ENCODE assay signal across 26 cellular contexts in genomic region chr12:83106873-83107272, GRCh38.
DNase-seq lines count a peak whose midpoint lies in the region; ATAC-seq and FAIRE-seq lines count a peak whose summit lies in the region.
"Had no signal": no experiment of that assay in that cellular context is flagged by ENCODE, and none has a peak within 500 bp of the region (broad histone marks: within the 10 kb centered on the region; RNA-seq: fewer than 3 reads in every experiment).

No MANE protein-coding gene starts in this region.

- H3K4me3 ChIP-seq in small intestine (ENCODE audit: low read depth in 1 of 2, low read length in 2 of 2) = no peak overlapping the region
- H3K4me3 ChIP-seq: A549; BLaER1 treated with 17β-estradiol and CSF1 and Interleukin-3, amounts not matched to agents 10 nM and 100 nM; HAP-1; SJSA1 had no signal

- FAIRE-seq in small intestine (lab: Jason Lieb, UNC) = no peak
- FAIRE-seq: A549, GM12891 had no signal

- no peaks in the 10 kb centered on the region for H3K27me3 ChIP-seq in small intestine (ENCODE audit: control insufficient read depth in 2 of 2, insufficient read depth in 2 of 2, low read length in 2 of 2)
- H3K27me3 ChIP-seq: BLaER1 treated with 17β-estradiol and CSF1 and Interleukin-3, amounts not matched to agents 10 nM and 100 nM; SJSA1 had no signal

- no peaks in the 10 kb centered on the region for H3K9me3 ChIP-seq in small intestine (ENCODE audit: control insufficient read depth, low read depth)
- H3K9me3 ChIP-seq: A549; BLaER1 treated with 17β-estradiol and CSF1 and Interleukin-3, amounts not matched to agents 10 nM and 100 nM; HAP-1; SJSA1 had no signal

- WGBS in small intestine, 3 donors = 87 to 92% (median 91%) methylated on average over 1 of the region's 1 CpG

- H3K27ac ChIP-seq in small intestine (ENCODE audit: low read depth in 1 of 2, low read length in 1 of 2) = no peak overlapping the region
- H3K27ac ChIP-seq: A549; BLaER1 treated with 17β-estradiol and CSF1 and Interleukin-3, amounts not matched to agents 10 nM and 100 nM; KMS-11; SJSA1 had no signal

- ATAC-seq in GM18870 (IDR thresholded peaks at IDR 0.05; ENCODE audit: unreplicated experiment) = no peak
- ATAC-seq: A549 had no signal

- H3K4me1 ChIP-seq in small intestine (ENCODE audit: control insufficient read depth in 2 of 2, insufficient read depth in 1 of 2, low read depth in 1 of 2, low read length in 1 of 2) = no peaks in the 10 kb centered on the region
- H3K4me1 ChIP-seq: A549; BLaER1 treated with 17β-estradiol and CSF1 and Interleukin-3, amounts not matched to agents 10 nM and 100 nM; HAP-1; SJSA1 had no signal

- H3K36me3 ChIP-seq in small intestine (ENCODE audit: control insufficient read depth in 2 of 2, insufficient read depth in 2 of 2, low read length in 2 of 2) = no peaks in the 10 kb centered on the region
- H3K36me3 ChIP-seq: BLaER1 treated with 17β-estradiol and CSF1 and Interleukin-3, amounts not matched to agents 10 nM and 100 nM; HAP-1; SJSA1 had no signal

- DNase-seq in NCI-H2171 treated with DMSO at 0.1 percent for 48 hours (lab: John Stamatoyannopoulos, UW) (peak; percentile 41), NCI-H2171 (lab: John Stamatoyannopoulos, UW) (no peak), DMS53 (lab: John Stamatoyannopoulos, UW) (peak; percentile 74), NCI-H1105 treated with DMSO at 0.1 percent for 48 hours (lab: John Stamatoyannopoulos, UW) (peak; percentile 56), small intestine (peak; percentile 23), DMS79 treated with DMSO at 0.1 percent for 48 hours (lab: John Stamatoyannopoulos, UW) (no peak)
- DNase-seq: AML-193; CD4-positive, alpha-beta T cell; DMS79; GF-D8; GOT3; NCI-H1048; NCI-H1436; NCI-H446; NCI-H526 treated with DMSO at 0.1 percent for 48 hours; NK-92 treated with Interleukin-12 subunit alpha and Interleukin-12 subunit beta, amount 100 ng/mL, for 24 hours; Right ventricle myocardium superior; RPMI8226; T-helper 2 cell had no signal

Comparison
In these comparisons a context has a peak if more than half of its experiments do, and no peak if none do; other contexts are left out.
1. DNase-seq: peak in NCI-H2171 treated with DMSO at 0.1 percent for 48 hours (single experiment), DMS53 (single experiment), NCI-H1105 treated with DMSO at 0.1 percent for 48 hours (single experiment) and small intestine (single experiment); none in NCI-H2171 (single experiment) and DMS79 treated with DMSO at 0.1 percent for 48 hours (single experiment).